In the genomic region with DNA sequence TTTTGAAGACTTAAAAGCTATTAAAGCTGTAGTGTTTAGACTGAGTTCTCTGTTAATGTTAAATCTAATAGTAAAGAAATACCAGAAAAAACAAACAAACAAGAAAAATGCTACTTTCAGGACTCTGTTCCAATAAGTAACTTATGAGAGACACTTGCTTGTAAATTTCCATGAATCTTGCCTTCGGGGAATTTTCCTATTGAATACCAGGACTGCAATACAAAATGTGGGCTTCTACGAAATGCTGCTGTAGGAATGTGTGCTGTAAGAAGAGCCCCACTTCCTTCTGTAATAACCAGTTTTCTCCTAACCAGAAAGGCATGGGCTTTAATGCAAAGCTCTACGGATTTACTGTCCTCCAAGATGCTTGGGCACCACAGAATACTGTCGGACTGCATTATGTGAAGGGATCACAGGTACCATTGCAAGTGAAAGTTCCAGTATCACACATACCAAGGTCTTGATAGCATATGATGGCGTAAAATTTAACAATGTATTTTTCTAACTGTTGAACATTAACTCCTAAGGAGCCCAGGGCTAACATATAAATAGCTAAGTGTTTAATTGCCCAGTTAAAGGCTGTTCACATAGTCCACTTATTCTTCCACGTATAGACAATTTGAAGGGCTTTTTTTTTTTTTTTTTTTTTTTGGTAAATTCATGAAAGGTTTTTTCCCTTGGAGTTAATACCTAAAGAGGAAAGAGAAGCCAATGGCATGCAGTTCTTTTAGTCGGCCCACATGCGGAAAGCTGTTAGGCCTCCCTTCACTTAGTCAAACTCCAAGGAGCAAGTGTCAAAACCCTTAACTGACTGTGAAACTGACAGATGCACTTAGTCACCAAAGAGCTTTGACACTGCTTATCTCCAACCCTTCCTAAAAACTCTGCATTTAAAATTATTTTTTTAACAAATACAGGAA, we compare ENCODE assay signal across 24 cellular contexts.
"Had no signal": no experiment of that assay in that cellular context is flagged by ENCODE, and none has a peak within 500 bp of the region (broad histone marks: within the 10 kb centered on the region; RNA-seq: fewer than 3 reads in every experiment).

No MANE protein-coding gene starts in this region.

- H3K27ac Mint-ChIP-seq: activated B cell treated with CpG ODN at 0.5 μM for 24 hours; activated naive CD8-positive, alpha-beta T cell; activated T-cell treated with anti-CD3 and anti-CD28 coated beads, Interleukin-2, amount 50 U/mL, for 72 hours; nephron progenitor cell; T-helper 2 cell treated with Interferon-gamma antibody and Interleukin-4, amounts not matched to agents 5 μg/mL and 100 μg/mL, for 36 hours had no signal

- H3K9me3 Mint-ChIP-seq: nephron progenitor cell; T-helper 2 cell treated with Interferon-gamma antibody and Interleukin-4, amounts not matched to agents 5 μg/mL and 100 μg/mL, for 36 hours had no signal

- H3K27me3 ChIP-seq: gastroesophageal sphincter, right atrium auricular region, spleen, suprapubic skin, transverse colon had no signal

- H3K4me3 ChIP-seq: gastroesophageal sphincter, left ventricle myocardium inferior, lung, psoas muscle, right atrium auricular region, spleen, suprapubic skin, transverse colon had no signal

- H3K4me1 Mint-ChIP-seq: activated B cell treated with CpG ODN at 0.5 μM for 24 hours; central memory CD8-positive, alpha-beta T cell had no signal

- H3K27me3 Mint-ChIP-seq: activated B cell treated with CpG ODN at 0.5 μM for 24 hours; activated naive CD8-positive, alpha-beta T cell; central memory CD8-positive, alpha-beta T cell had no signal

- ATAC-seq: activated T-cell treated with anti-CD3 and anti-CD28 coated beads, Interleukin-2, amount 50 U/mL, for 72 hours; gastroesophageal sphincter; psoas muscle had no signal

- H3K27ac ChIP-seq: epithelial cell of prostate, gastroesophageal sphincter, left ventricle myocardium inferior, parathyroid adenoma, psoas muscle, right atrium auricular region, spleen, suprapubic skin, transverse colon had no signal

- DNase-seq: activated B cell treated with CpG ODN at 0.5 μM for 24 hours; activated naive CD4-positive, alpha-beta T cell treated with Interleukin-2 at 50 U/mL for 16 hours; activated T-cell treated with anti-CD3 and anti-CD28 coated beads for 4 hours; activated T-cell treated with anti-CD3 and anti-CD28 coated beads, Interleukin-2, amount 50 U/mL, for 72 hours; anterior cingulate cortex; effector CD8-positive, alpha-beta T cell; hippocampal formation; left ventricle myocardium inferior; nephron progenitor cell; occipital lobe; psoas muscle; spleen; stimulated activated naive CD4-positive, alpha-beta T cell; T-helper 1 cell; transverse colon had no signal

- H3K9me3 ChIP-seq: gastroesophageal sphincter, left ventricle myocardium inferior, psoas muscle, right atrium auricular region, spleen, suprapubic skin, transverse colon had no signal

- H3K4me3 Mint-ChIP-seq: activated B cell treated with CpG ODN at 0.5 μM for 24 hours; activated naive CD8-positive, alpha-beta T cell; activated T-cell treated with anti-CD3 and anti-CD28 coated beads, Interleukin-2, amount 50 U/mL, for 72 hours; central memory CD8-positive, alpha-beta T cell; nephron progenitor cell; T-helper 2 cell treated with Interferon-gamma antibody and Interleukin-4, amounts not matched to agents 5 μg/mL and 100 μg/mL, for 36 hours had no signal

- H3K36me3 Mint-ChIP-seq: activated naive CD8-positive, alpha-beta T cell had no signal
